Comparison of ENCODE assay signal across 1 cellular context in genomic region chrX:109472939-109473713, GRCh38.
TF ChIP-seq lines count a peak whose summit lies in the region.

No MANE protein-coding gene starts in this region.

TF ChIP-seq in K562, 482 proteins besides CTCF, POLR2A, EP300 and RAD21 (continued from another document):
- TF ChIP-seq BCLAF1 (IDR thresholded peaks at IDR 0.05; ENCODE audit: borderline replicate concordance in 1 of 2, control insufficient read depth in 1 of 2, low read depth in 2 of 2, low read length in 1 of 2) (no peak), ZNF253 (CRISPR knock-in tag; conservative IDR thresholded peaks at IDR 0.05) (no peak), PCBP2 (IDR thresholded peaks at IDR 0.05; ENCODE audit: low read depth, low read length, poor library complexity, severe bottlenecking) (no peak), VEZF1 (CRISPR knock-in tag; IDR thresholded peaks at IDR 0.05) (no peak), SMC3 (conservative IDR thresholded peaks at IDR 0.05; ENCODE audit: insufficient read depth, low read depth, low read length) (0 out of 2 replicates have a peak, but pooled peaks have one; percentile 3), THRA (IDR thresholded peaks at IDR 0.05) (no peak), DNMT1 (IDR thresholded peaks at IDR 0.05) (no peak)
TF ChIP-seq in K562: peak in this region for 3.
